Comparison of ENCODE assay signal across 19 cellular contexts in genomic region chr15:64847016-64847415, GRCh38. TPM values are rescaled to one million over a fixed set of nuclear protein-coding genes. Genes with fewer than 3 reads are reported as not detected.
A peak's percentile ranks its signal among the peaks of the same experiment; 100 is the strongest.
DNase-seq lines count a peak whose midpoint lies in the region; ATAC-seq and TF ChIP-seq lines count a peak whose summit lies in the region.
"Had no signal": no experiment of that assay in that cellular context is flagged by ENCODE, and none has a peak within 500 bp of the region (broad histone marks: within the 10 kb centered on the region; RNA-seq: fewer than 3 reads in every experiment).

No MANE protein-coding gene starts in this region.

- WGBS in sigmoid colon, 2 donors: 70 to 77% methylated on average over 3 of the region's 3 CpGs

- peak overlapping the region in 5 of 7 donors; percentile 13 to 59 (median 37) for H3K4me3 Mint-ChIP-seq in CD8-positive, alpha-beta memory T cell
- no peak overlapping the region for H3K4me3 Mint-ChIP-seq in activated CD8-positive, alpha-beta T cell treated with anti-CD3 and anti-CD28 coated beads for 36 hours
- H3K4me3 Mint-ChIP-seq: nephron had no signal

- H3K4me1 ChIP-seq in CD8-positive, alpha-beta memory T cell (ENCODE audit: insufficient read depth, low read length): peaks cover 55% of the 10 kb centered on the region
- H3K4me1 ChIP-seq in foreskin keratinocyte (peaks cover 45% of the 10 kb centered on the region), sigmoid colon (peaks cover 0 to 89% (median 75%) of the 10 kb centered on the region in 4 donors)

- no peak overlapping the region for H3K4me3 ChIP-seq in CD8-positive, alpha-beta memory T cell (ENCODE audit: low read length)
- no peak overlapping the region for H3K4me3 ChIP-seq in sigmoid colon
- H3K4me3 ChIP-seq: body of pancreas had no signal

- TF ChIP-seq CTCF in foreskin keratinocyte (conservative IDR thresholded peaks at IDR 0.05): peak; percentile 30
- TF ChIP-seq CTCF in sigmoid colon (IDR thresholded peaks at IDR 0.05): no peak
- no peak for TF ChIP-seq CTCF in activated CD8-positive, alpha-beta T cell treated with anti-CD3 and anti-CD28 coated beads for 36 hours (IDR thresholded peaks at IDR 0.05)

- no peak for TF ChIP-seq POLR2A in sigmoid colon (IDR thresholded peaks at IDR 0.05)

- peaks cover 65 to 91% (median 87%) of the 10 kb centered on the region in 3 donors for H3K4me1 Mint-ChIP-seq in CD8-positive, alpha-beta memory T cell
- peaks cover 47% of the 10 kb centered on the region for H3K4me1 Mint-ChIP-seq in activated CD8-positive, alpha-beta T cell treated with anti-CD3 and anti-CD28 coated beads for 36 hours (ENCODE audit: low read depth)

- POLR2A ChIA-PET in CD8-positive, alpha-beta memory T cell (lab: Charles Lee): interaction anchor here (2.5 kb wide), 1 partner anchor 47 kb away, joined by 16 read pairs; no protein-coding TSS in a partner anchor
- POLR2A ChIA-PET in activated CD8-positive, alpha-beta T cell treated with anti-CD3 and anti-CD28 coated beads for 36 hours (lab: Charles Lee): interaction anchor here (0.7 to 0.9 kb wide), 2 partner anchors 13 to 35 kb away, joined by 3 read pairs; no protein-coding TSS in a partner anchor

- intact Hi-C loops in sigmoid colon (cut with DNase I): loop anchor here (5.0 kb wide), 1 partner anchor 60 kb away; no protein-coding TSS in a partner anchor
- intact Hi-C loops in activated CD8-positive, alpha-beta T cell treated with anti-CD3 and anti-CD28 coated beads for 36 hours (cut with micrococcal nuclease): no loop called here

- ATAC-seq in foreskin keratinocyte (peak; percentile 65), HG02678 (IDR thresholded peaks at IDR 0.05; ENCODE audit: unreplicated experiment) (no peak)
- no peak for ATAC-seq in activated CD8-positive, alpha-beta T cell treated with anti-CD3 and anti-CD28 coated beads for 36 hours
- ATAC-seq: body of pancreas, left colon, Panc1 had no signal

- H3K27ac Mint-ChIP-seq in CD8-positive, alpha-beta memory T cell: peak overlapping the region; percentile 54 to 97 (median 79)
- H3K27ac Mint-ChIP-seq in activated CD8-positive, alpha-beta T cell treated with anti-CD3 and anti-CD28 coated beads for 36 hours: no peak overlapping the region
- H3K27ac Mint-ChIP-seq: nephron had no signal

- TF ChIP-seq EP300 in sigmoid colon (IDR thresholded peaks at IDR 0.05): no peak

- H3K9me3 Mint-ChIP-seq in CD8-positive, alpha-beta memory T cell: no peaks in the 10 kb centered on the region
- no peaks in the 10 kb centered on the region for H3K9me3 Mint-ChIP-seq in activated CD8-positive, alpha-beta T cell treated with anti-CD3 and anti-CD28 coated beads for 36 hours
- H3K9me3 Mint-ChIP-seq: nephron had no signal

- H3K27me3 Mint-ChIP-seq in CD8-positive, alpha-beta memory T cell: no peaks in the 10 kb centered on the region
- no peaks in the 10 kb centered on the region for H3K27me3 Mint-ChIP-seq in activated CD8-positive, alpha-beta T cell treated with anti-CD3 and anti-CD28 coated beads for 36 hours

- H3K27ac ChIP-seq in CD8-positive, alpha-beta memory T cell (ENCODE audit: low read depth, low read length): no peak overlapping the region
- H3K27ac ChIP-seq in foreskin keratinocyte: no peak overlapping the region
- peak overlapping the region; percentile 92 to 99 (median 98) for H3K27ac ChIP-seq in sigmoid colon
- H3K27ac ChIP-seq: body of pancreas, WERI-Rb-1 had no signal

- CTCF ChIA-PET in CD8-positive, alpha-beta memory T cell (lab: Charles Lee): interaction anchor here (1.2 to 6.1 kb wide), 3 partner anchors 10 to 59 kb away, joined by 3 to 30 read pairs (median 3); no protein-coding TSS in a partner anchor
- CTCF ChIA-PET in activated CD8-positive, alpha-beta T cell treated with anti-CD3 and anti-CD28 coated beads for 36 hours (lab: Charles Lee): interaction anchor here (0.6 kb wide), 1 partner anchor 160 kb away, joined by 3 read pairs; no protein-coding TSS in a partner anchor

- no peaks in the 10 kb centered on the region for H3K27me3 ChIP-seq in CD8-positive, alpha-beta memory T cell (ENCODE audit: insufficient read depth, low read length, poor library complexity, severe bottlenecking)
- H3K27me3 ChIP-seq in foreskin keratinocyte: no peaks in the 10 kb centered on the region
- H3K27me3 ChIP-seq in sigmoid colon: no peaks in the 10 kb centered on the region
- H3K27me3 ChIP-seq: body of pancreas had no signal

- no peak for DNase-seq in CD8-positive, alpha-beta memory T cell
- DNase-seq in NCI-H526 (lab: John Stamatoyannopoulos, UW) (peak; percentile 87 to 94), foreskin keratinocyte (peak in 1 of 2 donors; percentile 66), sigmoid colon (peak; percentile 53), NCI-H748 (lab: John Stamatoyannopoulos, UW; ENCODE audit: unreplicated experiment) (no peak)
- DNase-seq in activated CD8-positive, alpha-beta T cell treated with anti-CD3 and anti-CD28 coated beads for 36 hours: no peak
- no peak for DNase-seq in effector CD8-positive, alpha-beta T cell (lab: John Stamatoyannopoulos, UW)
- DNase-seq: activated naive CD4-positive, alpha-beta T cell; AML-193; body of pancreas; hypothalamus; left colon; NCI-H1694; NCI-H510A treated with DMSO at 0.1 percent for 48 hours; SW 1271; WERI-Rb-1 had no signal

- no peaks in the 10 kb centered on the region for H3K9me3 ChIP-seq in CD8-positive, alpha-beta memory T cell (ENCODE audit: low read length)
- H3K9me3 ChIP-seq in sigmoid colon: no peaks in the 10 kb centered on the region
- H3K9me3 ChIP-seq: body of pancreas had no signal

- H3K36me3 ChIP-seq in CD8-positive, alpha-beta memory T cell (ENCODE audit: insufficient read depth, low read length): peaks cover 15% of the 10 kb centered on the region
- H3K36me3 ChIP-seq in sigmoid colon: peaks cover 0 to 29% (median 10%) of the 10 kb centered on the region in 4 donors

- peaks cover 0 to 64% (median 12%) of the 10 kb centered on the region in 3 donors for H3K36me3 Mint-ChIP-seq in CD8-positive, alpha-beta memory T cell
- H3K36me3 Mint-ChIP-seq in activated CD8-positive, alpha-beta T cell treated with anti-CD3 and anti-CD28 coated beads for 36 hours (ENCODE audit: low read depth): peaks cover 17% of the 10 kb centered on the region

RNA-seq across cellular contexts. Expression of gene PLEKHO2, which starts 5.3 kb away (rescaled TPM):
- 10 to 100 TPM; 15.8 to 16.1 TPM for total RNA-seq in CD8-positive, alpha-beta memory T cell
- 33.3 TPM for polyA plus RNA-seq in CD8-positive, alpha-beta memory T cell
- 16.6 and 21.9 TPM in 2 replicates for total RNA-seq in foreskin keratinocyte
- polyA plus RNA-seq in foreskin keratinocyte: 11.3 and 14.2 TPM in 2 replicates
- total RNA-seq in sigmoid colon: 10 to 100 TPM; 20.1 to 43.4 (median 23.0) TPM
- polyA plus RNA-seq in sigmoid colon: 10 to 100 TPM; 11.4 to 17.9 (median 12.7) TPM
- total RNA-seq in activated CD8-positive, alpha-beta T cell treated with anti-CD3 and anti-CD28 coated beads for 36 hours: 10 to 100 TPM; 10.1 to 10.4 TPM

RNA-seq across cellular contexts. Expression of gene PIF1, which starts 21.6 kb away (rescaled TPM):
- 10 to 100 TPM; 14.6 to 14.7 TPM for total RNA-seq in CD8-positive, alpha-beta memory T cell
- polyA plus RNA-seq in CD8-positive, alpha-beta memory T cell: 0.25 TPM
- total RNA-seq in foreskin keratinocyte (16.0 and 18.6 TPM in 2 replicates), sigmoid colon (1 to 10 TPM; 1.2 to 6.9 (median 2.5) TPM)
- polyA plus RNA-seq in foreskin keratinocyte (11.2 and 15.0 TPM in 2 replicates), sigmoid colon (10 to 100 TPM in 1 of 3 donors, 1 to 10 TPM in 1, under 1 TPM in 1; 0.69 to 12.9 (median 2.4) TPM)
- total RNA-seq in activated CD8-positive, alpha-beta T cell treated with anti-CD3 and anti-CD28 coated beads for 36 hours: 10 to 100 TPM; 50.0 TPM
- total RNA-seq: body of pancreas had no signal

Comparison
In these comparisons a context has a peak if more than half of its experiments do, and no peak if none do; other contexts are left out.
1. DNase-seq: peak in NCI-H526 (2 of 2) and sigmoid colon (single experiment); none in CD8-positive, alpha-beta memory T cell (0 of 5), activated CD8-positive, alpha-beta T cell treated with anti-CD3 and anti-CD28 coated beads for 36 hours (single experiment), effector CD8-positive, alpha-beta T cell (single experiment) and NCI-H748 (single experiment).
2. H3K27ac ChIP-seq: peak in sigmoid colon (4 of 4); none in CD8-positive, alpha-beta memory T cell (single experiment) and foreskin keratinocyte (single experiment).